ENCODE assay signal across 1 cellular context in the genomic region with DNA sequence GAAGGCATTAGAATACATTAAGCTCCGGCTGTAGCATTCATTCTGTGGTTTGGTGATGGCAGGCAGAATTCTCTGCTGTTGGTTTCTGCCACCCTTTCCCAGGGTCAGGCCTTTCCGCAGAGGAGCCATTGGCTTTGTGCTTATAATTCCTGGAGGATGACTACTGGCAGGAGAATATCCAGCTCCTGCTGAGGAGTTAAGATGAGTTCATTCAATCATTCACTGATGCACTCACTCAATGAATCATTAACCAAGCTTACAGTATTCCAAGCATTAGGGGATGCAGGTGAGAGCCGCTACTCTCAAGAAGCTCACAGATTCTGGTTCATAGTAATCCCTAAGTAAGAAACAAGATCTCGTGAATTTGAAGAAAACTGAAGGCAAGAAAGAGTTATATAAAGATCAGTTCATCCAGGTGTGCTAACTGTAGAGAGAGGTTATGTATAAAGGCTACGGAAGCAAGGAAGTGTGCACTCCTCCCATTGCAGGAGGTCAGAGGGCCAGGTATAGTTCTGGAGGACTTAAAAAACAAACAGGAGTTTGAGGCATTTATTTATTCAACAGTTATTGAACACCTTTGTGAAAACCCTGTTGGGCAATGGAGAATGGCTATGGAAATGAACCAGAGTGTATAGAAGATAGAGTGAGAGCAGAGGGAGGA.
A peak's percentile ranks its signal among the peaks of the same experiment; 100 is the strongest.
TF ChIP-seq lines count a peak whose summit lies in the region.

No MANE protein-coding gene starts in this region.

TF ChIP-seq in HepG2, 621 proteins besides CTCF, POLR2A, EP300 and RAD21 (continued from another document and continues in another):
- TF ChIP-seq, protein P1, sequence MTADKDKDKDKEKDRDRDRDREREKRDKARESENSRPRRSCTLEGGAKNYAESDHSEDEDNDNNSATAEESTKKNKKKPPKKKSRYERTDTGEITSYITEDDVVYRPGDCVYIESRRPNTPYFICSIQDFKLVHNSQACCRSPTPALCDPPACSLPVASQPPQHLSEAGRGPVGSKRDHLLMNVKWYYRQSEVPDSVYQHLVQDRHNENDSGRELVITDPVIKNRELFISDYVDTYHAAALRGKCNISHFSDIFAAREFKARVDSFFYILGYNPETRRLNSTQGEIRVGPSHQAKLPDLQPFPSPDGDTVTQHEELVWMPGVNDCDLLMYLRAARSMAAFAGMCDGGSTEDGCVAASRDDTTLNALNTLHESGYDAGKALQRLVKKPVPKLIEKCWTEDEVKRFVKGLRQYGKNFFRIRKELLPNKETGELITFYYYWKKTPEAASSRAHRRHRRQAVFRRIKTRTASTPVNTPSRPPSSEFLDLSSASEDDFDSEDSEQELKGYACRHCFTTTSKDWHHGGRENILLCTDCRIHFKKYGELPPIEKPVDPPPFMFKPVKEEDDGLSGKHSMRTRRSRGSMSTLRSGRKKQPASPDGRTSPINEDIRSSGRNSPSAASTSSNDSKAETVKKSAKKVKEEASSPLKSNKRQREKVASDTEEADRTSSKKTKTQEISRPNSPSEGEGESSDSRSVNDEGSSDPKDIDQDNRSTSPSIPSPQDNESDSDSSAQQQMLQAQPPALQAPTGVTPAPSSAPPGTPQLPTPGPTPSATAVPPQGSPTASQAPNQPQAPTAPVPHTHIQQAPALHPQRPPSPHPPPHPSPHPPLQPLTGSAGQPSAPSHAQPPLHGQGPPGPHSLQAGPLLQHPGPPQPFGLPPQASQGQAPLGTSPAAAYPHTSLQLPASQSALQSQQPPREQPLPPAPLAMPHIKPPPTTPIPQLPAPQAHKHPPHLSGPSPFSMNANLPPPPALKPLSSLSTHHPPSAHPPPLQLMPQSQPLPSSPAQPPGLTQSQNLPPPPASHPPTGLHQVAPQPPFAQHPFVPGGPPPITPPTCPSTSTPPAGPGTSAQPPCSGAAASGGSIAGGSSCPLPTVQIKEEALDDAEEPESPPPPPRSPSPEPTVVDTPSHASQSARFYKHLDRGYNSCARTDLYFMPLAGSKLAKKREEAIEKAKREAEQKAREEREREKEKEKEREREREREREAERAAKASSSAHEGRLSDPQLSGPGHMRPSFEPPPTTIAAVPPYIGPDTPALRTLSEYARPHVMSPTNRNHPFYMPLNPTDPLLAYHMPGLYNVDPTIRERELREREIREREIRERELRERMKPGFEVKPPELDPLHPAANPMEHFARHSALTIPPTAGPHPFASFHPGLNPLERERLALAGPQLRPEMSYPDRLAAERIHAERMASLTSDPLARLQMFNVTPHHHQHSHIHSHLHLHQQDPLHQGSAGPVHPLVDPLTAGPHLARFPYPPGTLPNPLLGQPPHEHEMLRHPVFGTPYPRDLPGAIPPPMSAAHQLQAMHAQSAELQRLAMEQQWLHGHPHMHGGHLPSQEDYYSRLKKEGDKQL (CRISPR knock-in tag; IDR thresholded peaks at IDR 0.05; ENCODE audit: low read depth) = 0 out of 2 replicates have a peak, but pooled peaks have one; percentile 66
- TF ChIP-seq, protein P2, sequence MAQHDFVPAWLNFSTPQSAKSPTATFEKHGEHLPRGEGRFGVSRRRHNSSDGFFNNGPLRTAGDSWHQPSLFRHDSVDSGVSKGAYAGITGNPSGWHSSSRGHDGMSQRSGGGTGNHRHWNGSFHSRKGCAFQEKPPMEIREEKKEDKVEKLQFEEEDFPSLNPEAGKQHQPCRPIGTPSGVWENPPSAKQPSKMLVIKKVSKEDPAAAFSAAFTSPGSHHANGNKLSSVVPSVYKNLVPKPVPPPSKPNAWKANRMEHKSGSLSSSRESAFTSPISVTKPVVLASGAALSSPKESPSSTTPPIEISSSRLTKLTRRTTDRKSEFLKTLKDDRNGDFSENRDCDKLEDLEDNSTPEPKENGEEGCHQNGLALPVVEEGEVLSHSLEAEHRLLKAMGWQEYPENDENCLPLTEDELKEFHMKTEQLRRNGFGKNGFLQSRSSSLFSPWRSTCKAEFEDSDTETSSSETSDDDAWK (CRISPR knock-in tag; IDR thresholded peaks at IDR 0.05) = no peak
- TF ChIP-seq SALL1 (CRISPR knock-in tag; IDR thresholded peaks at IDR 0.05) (peak; percentile 12; the same call in 1 of the 2 replicates), ZNF777 (CRISPR knock-in tag; IDR thresholded peaks at IDR 0.05) (no peak), ZC3H4 (CRISPR knock-in tag; IDR thresholded peaks at IDR 0.05; ENCODE audit: borderline replicate concordance) (no peak), ARID2 (CRISPR knock-in tag; IDR thresholded peaks at IDR 0.05; ENCODE audit: borderline replicate concordance) (no peak), RARA (CRISPR knock-in tag; IDR thresholded peaks at IDR 0.05) (peak; percentile 55), ATF7 (IDR thresholded peaks at IDR 0.05) (no peak), ATF7 (CRISPR knock-in tag; IDR thresholded peaks at IDR 0.05) (no peak), ZNF7 (CRISPR knock-in tag; IDR thresholded peaks at IDR 0.05) (no peak), ZNF782 (CRISPR knock-in tag; IDR thresholded peaks at IDR 0.05; ENCODE audit: borderline replicate concordance) (no peak), KLF12 (CRISPR knock-in tag; IDR thresholded peaks at IDR 0.05; ENCODE audit: borderline replicate concordance) (no peak), MYNN (CRISPR knock-in tag; IDR thresholded peaks at IDR 0.05; ENCODE audit: low read depth) (no peak), NCOA1 (CRISPR knock-in tag; IDR thresholded peaks at IDR 0.05) (no peak), BRD4 (CRISPR knock-in tag; IDR thresholded peaks at IDR 0.05) (no peak), ZFYVE20 (CRISPR knock-in tag; IDR thresholded peaks at IDR 0.05; ENCODE audit: borderline replicate concordance, low read depth) (no peak), HNF4A (CRISPR knock-in tag; IDR thresholded peaks at IDR 0.05) (0 out of 2 replicates have a peak, but pooled peaks have one; percentile 15), ZNF713 (CRISPR knock-in tag; IDR thresholded peaks at IDR 0.05) (no peak)
- TF ChIP-seq, protein P3, sequence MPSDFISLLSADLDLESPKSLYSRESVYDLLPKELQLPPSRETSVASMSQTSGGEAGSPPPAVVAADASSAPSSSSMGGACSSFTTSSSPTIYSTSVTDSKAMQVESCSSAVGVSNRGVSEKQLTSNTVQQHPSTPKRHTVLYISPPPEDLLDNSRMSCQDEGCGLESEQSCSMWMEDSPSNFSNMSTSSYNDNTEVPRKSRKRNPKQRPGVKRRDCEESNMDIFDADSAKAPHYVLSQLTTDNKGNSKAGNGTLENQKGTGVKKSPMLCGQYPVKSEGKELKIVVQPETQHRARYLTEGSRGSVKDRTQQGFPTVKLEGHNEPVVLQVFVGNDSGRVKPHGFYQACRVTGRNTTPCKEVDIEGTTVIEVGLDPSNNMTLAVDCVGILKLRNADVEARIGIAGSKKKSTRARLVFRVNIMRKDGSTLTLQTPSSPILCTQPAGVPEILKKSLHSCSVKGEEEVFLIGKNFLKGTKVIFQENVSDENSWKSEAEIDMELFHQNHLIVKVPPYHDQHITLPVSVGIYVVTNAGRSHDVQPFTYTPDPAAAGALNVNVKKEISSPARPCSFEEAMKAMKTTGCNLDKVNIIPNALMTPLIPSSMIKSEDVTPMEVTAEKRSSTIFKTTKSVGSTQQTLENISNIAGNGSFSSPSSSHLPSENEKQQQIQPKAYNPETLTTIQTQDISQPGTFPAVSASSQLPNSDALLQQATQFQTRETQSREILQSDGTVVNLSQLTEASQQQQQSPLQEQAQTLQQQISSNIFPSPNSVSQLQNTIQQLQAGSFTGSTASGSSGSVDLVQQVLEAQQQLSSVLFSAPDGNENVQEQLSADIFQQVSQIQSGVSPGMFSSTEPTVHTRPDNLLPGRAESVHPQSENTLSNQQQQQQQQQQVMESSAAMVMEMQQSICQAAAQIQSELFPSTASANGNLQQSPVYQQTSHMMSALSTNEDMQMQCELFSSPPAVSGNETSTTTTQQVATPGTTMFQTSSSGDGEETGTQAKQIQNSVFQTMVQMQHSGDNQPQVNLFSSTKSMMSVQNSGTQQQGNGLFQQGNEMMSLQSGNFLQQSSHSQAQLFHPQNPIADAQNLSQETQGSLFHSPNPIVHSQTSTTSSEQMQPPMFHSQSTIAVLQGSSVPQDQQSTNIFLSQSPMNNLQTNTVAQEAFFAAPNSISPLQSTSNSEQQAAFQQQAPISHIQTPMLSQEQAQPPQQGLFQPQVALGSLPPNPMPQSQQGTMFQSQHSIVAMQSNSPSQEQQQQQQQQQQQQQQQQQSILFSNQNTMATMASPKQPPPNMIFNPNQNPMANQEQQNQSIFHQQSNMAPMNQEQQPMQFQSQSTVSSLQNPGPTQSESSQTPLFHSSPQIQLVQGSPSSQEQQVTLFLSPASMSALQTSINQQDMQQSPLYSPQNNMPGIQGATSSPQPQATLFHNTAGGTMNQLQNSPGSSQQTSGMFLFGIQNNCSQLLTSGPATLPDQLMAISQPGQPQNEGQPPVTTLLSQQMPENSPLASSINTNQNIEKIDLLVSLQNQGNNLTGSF (CRISPR knock-in tag; IDR thresholded peaks at IDR 0.05) = no peak
- TF ChIP-seq, protein P4, sequence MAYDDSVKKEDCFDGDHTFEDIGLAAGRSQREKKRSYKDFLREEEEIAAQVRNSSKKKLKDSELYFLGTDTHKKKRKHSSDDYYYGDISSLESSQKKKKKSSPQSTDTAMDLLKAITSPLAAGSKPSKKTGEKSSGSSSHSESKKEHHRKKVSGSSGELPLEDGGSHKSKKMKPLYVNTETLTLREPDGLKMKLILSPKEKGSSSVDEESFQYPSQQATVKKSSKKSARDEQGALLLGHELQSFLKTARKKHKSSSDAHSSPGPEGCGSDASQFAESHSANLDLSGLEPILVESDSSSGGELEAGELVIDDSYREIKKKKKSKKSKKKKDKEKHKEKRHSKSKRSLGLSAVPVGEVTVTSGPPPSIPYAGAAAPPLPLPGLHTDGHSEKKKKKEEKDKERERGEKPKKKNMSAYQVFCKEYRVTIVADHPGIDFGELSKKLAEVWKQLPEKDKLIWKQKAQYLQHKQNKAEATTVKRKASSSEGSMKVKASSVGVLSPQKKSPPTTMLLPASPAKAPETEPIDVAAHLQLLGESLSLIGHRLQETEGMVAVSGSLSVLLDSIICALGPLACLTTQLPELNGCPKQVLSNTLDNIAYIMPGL (CRISPR knock-in tag; IDR thresholded peaks at IDR 0.05; ENCODE audit: borderline replicate concordance in 1 of 2, low read depth in 1 of 2) = no peak
- TF ChIP-seq, protein P5, sequence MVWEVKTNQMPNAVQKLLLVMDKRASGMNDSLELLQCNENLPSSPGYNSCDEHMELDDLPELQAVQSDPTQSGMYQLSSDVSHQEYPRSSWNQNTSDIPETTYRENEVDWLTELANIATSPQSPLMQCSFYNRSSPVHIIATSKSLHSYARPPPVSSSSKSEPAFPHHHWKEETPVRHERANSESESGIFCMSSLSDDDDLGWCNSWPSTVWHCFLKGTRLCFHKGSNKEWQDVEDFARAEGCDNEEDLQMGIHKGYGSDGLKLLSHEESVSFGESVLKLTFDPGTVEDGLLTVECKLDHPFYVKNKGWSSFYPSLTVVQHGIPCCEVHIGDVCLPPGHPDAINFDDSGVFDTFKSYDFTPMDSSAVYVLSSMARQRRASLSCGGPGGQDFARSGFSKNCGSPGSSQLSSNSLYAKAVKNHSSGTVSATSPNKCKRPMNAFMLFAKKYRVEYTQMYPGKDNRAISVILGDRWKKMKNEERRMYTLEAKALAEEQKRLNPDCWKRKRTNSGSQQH (CRISPR knock-in tag; IDR thresholded peaks at IDR 0.05; ENCODE audit: low read depth) = no peak
- TF ChIP-seq, protein P6, sequence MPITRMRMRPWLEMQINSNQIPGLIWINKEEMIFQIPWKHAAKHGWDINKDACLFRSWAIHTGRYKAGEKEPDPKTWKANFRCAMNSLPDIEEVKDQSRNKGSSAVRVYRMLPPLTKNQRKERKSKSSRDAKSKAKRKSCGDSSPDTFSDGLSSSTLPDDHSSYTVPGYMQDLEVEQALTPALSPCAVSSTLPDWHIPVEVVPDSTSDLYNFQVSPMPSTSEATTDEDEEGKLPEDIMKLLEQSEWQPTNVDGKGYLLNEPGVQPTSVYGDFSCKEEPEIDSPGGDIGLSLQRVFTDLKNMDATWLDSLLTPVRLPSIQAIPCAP (CRISPR knock-in tag; IDR thresholded peaks at IDR 0.05; ENCODE audit: low read depth) = no peak
- TF ChIP-seq, protein P7, sequence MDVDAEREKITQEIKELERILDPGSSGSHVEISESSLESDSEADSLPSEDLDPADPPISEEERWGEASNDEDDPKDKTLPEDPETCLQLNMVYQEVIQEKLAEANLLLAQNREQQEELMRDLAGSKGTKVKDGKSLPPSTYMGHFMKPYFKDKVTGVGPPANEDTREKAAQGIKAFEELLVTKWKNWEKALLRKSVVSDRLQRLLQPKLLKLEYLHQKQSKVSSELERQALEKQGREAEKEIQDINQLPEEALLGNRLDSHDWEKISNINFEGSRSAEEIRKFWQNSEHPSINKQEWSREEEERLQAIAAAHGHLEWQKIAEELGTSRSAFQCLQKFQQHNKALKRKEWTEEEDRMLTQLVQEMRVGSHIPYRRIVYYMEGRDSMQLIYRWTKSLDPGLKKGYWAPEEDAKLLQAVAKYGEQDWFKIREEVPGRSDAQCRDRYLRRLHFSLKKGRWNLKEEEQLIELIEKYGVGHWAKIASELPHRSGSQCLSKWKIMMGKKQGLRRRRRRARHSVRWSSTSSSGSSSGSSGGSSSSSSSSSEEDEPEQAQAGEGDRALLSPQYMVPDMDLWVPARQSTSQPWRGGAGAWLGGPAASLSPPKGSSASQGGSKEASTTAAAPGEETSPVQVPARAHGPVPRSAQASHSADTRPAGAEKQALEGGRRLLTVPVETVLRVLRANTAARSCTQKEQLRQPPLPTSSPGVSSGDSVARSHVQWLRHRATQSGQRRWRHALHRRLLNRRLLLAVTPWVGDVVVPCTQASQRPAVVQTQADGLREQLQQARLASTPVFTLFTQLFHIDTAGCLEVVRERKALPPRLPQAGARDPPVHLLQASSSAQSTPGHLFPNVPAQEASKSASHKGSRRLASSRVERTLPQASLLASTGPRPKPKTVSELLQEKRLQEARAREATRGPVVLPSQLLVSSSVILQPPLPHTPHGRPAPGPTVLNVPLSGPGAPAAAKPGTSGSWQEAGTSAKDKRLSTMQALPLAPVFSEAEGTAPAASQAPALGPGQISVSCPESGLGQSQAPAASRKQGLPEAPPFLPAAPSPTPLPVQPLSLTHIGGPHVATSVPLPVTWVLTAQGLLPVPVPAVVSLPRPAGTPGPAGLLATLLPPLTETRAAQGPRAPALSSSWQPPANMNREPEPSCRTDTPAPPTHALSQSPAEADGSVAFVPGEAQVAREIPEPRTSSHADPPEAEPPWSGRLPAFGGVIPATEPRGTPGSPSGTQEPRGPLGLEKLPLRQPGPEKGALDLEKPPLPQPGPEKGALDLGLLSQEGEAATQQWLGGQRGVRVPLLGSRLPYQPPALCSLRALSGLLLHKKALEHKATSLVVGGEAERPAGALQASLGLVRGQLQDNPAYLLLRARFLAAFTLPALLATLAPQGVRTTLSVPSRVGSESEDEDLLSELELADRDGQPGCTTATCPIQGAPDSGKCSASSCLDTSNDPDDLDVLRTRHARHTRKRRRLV (CRISPR knock-in tag; IDR thresholded peaks at IDR 0.05) = no peak
